ENCODE assay signal across 25 cellular contexts in genomic region chr13:105105471-105105870, GRCh38.
"Had no signal": no experiment of that assay in that cellular context is flagged by ENCODE, and none has a peak within 500 bp of the region (broad histone marks: within the 10 kb centered on the region; RNA-seq: fewer than 3 reads in every experiment).

No MANE protein-coding gene starts in this region.

- H3K27ac Mint-ChIP-seq: naive thymus-derived CD8-positive, alpha-beta T cell; nephron; stimulated activated memory B cell treated with anti-CD40 and anti-IgM and Interleukin-4, amounts not matched to agents 10 μg/mL and 1 μg/mL and 100 μg/mL, for 72 hours; stimulated activated naive CD8-positive, alpha-beta T cell treated with anti-CD3 and anti-CD28 coated beads, Interleukin-15, amount 100 ng/mL, for 72 hours had no signal

- ATAC-seq: naive thymus-derived CD8-positive, alpha-beta T cell; right lobe of liver; stimulated activated memory B cell treated with anti-CD40 and anti-IgM and Interleukin-4, amounts not matched to agents 10 μg/mL and 1 μg/mL and 100 μg/mL, for 72 hours; stimulated activated naive CD8-positive, alpha-beta T cell treated with anti-CD3 and anti-CD28 coated beads, Interleukin-15, amount 100 ng/mL, for 72 hours had no signal

- H3K9me3 Mint-ChIP-seq: stimulated activated memory B cell treated with anti-CD40 and anti-IgM and Interleukin-4, amounts not matched to agents 10 μg/mL and 1 μg/mL and 100 μg/mL, for 72 hours; stimulated activated naive CD8-positive, alpha-beta T cell treated with anti-CD3 and anti-CD28 coated beads, Interleukin-15, amount 100 ng/mL, for 72 hours had no signal

- H3K4me1 ChIP-seq: left ventricle myocardium inferior, parathyroid adenoma, right atrium auricular region, right lobe of liver, tibial nerve, upper lobe of left lung, vagina had no signal

- H3K36me3 Mint-ChIP-seq: naive thymus-derived CD8-positive, alpha-beta T cell; stimulated activated memory B cell treated with anti-CD40 and anti-IgM and Interleukin-4, amounts not matched to agents 10 μg/mL and 1 μg/mL and 100 μg/mL, for 72 hours had no signal

- H3K27ac ChIP-seq: left ventricle myocardium inferior, neutrophil, parathyroid adenoma, right atrium auricular region, right lobe of liver, tibial nerve, upper lobe of left lung, vagina had no signal

- H3K4me3 Mint-ChIP-seq: naive thymus-derived CD8-positive, alpha-beta T cell; nephron; neural crest cell; stimulated activated memory B cell treated with anti-CD40 and anti-IgM and Interleukin-4, amounts not matched to agents 10 μg/mL and 1 μg/mL and 100 μg/mL, for 72 hours; stimulated activated naive CD8-positive, alpha-beta T cell treated with anti-CD3 and anti-CD28 coated beads, Interleukin-15, amount 100 ng/mL, for 72 hours had no signal

- H3K4me3 ChIP-seq: left ventricle myocardium inferior, lung, right atrium auricular region, right lobe of liver, smooth muscle cell, tibial nerve, upper lobe of left lung, vagina had no signal

- H3K27me3 Mint-ChIP-seq: stimulated activated memory B cell treated with anti-CD40 and anti-IgM and Interleukin-4, amounts not matched to agents 10 μg/mL and 1 μg/mL and 100 μg/mL, for 72 hours; stimulated activated naive CD8-positive, alpha-beta T cell treated with anti-CD3 and anti-CD28 coated beads, Interleukin-15, amount 100 ng/mL, for 72 hours had no signal

- H3K36me3 ChIP-seq: left ventricle myocardium inferior, neutrophil, right atrium auricular region, right lobe of liver, tibial nerve, upper lobe of left lung, vagina had no signal

- H3K27me3 ChIP-seq: neutrophil, right atrium auricular region, right lobe of liver, tibial nerve, upper lobe of left lung, vagina had no signal

- H3K9me3 ChIP-seq: left ventricle myocardium inferior, neutrophil, right atrium auricular region, right lobe of liver, tibial nerve, upper lobe of left lung, vagina had no signal

- DNase-seq: hypothalamus; islet precursor cell; left ventricle myocardium inferior; midbrain; naive thymus-derived CD8-positive, alpha-beta T cell; occipital lobe; right lobe of liver; stimulated activated CD4-positive, alpha-beta T cell treated with anti-CD3 and anti-CD28 coated beads, Interleukin-1b, Interleukin-23, amount 100 ng/mL, for 48 hours; stimulated activated CD4-positive, alpha-beta T cell treated with anti-CD3 and anti-CD28 coated beads, Interleukin-2, amount 100 ng/mL, for 48 hours; stimulated activated CD4-positive, alpha-beta T cell treated with anti-CD3 and anti-CD28 coated beads, Interleukin-4, amount 100 ng/mL, for 4 hours; stimulated activated CD8-positive, alpha-beta memory T cell treated with anti-CD3 and anti-CD28 coated beads, Interleukin-4, amount 100 ng/mL, for 48 hours; stimulated activated naive CD4-positive, alpha-beta T cell treated with Interleukin-2 at 50 U/mL for 16 hours; stimulated activated naive CD8-positive, alpha-beta T cell treated with anti-CD3 and anti-CD28 coated beads, Interleukin-15, amount 100 ng/mL, for 72 hours; substantia nigra; upper lobe of left lung had no signal

- H3K4me1 Mint-ChIP-seq: naive thymus-derived CD8-positive, alpha-beta T cell; nephron; stimulated activated memory B cell treated with anti-CD40 and anti-IgM and Interleukin-4, amounts not matched to agents 10 μg/mL and 1 μg/mL and 100 μg/mL, for 72 hours; stimulated activated naive CD8-positive, alpha-beta T cell treated with anti-CD3 and anti-CD28 coated beads, Interleukin-15, amount 100 ng/mL, for 72 hours had no signal
